ENCODE assay signal across 22 cellular contexts in the genomic region with DNA sequence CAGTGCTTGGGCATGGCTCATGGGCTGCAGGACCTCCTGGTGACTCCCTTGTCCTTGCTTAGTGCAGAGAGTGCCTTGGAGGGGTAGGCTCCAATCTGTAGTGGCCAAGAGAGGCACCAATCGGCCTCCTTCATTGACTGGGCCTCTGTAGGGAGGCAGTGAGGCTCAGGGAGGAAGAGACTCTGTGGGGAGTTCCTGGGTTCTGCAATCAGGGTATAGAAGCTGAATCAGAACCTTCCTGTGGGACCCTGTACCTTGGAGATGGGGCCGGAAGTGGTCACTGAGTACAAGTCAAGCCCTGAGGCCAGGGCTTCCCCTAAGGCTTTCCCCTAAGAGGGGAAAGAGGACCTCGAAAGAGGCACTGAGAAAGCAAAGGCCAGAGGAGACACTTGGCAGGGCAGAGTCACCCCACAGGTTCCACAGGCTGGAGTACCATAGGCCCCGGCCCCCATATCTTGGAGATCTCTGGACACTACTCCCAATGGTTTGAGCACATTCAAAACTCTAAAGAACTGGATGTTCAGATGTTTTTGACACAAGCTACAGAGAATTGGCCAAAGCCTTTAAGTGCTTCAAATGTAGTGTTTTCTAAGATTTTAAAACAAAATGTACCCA.
DNase-seq lines count a peak whose midpoint lies in the region; ATAC-seq and TF ChIP-seq lines count a peak whose summit lies in the region.
"Had no signal": no experiment of that assay in that cellular context is flagged by ENCODE, and none has a peak within 500 bp of the region (broad histone marks: within the 10 kb centered on the region; RNA-seq: fewer than 3 reads in every experiment).

No MANE protein-coding gene starts in this region.

- ATAC-seq in natural killer cell treated with Interleukin-12 subunit alpha and Interleukin-12 subunit beta and Interleukin-15 and Interleukin-18, amount 100 ng/mL, for 72 hours: peak; percentile 46 to 51
- ATAC-seq in natural killer cell: no peak
- peak; percentile 40 for ATAC-seq in HG02798 (IDR thresholded peaks at IDR 0.05; ENCODE audit: poor library complexity, unreplicated experiment)
- ATAC-seq in foreskin keratinocyte: no peak
- ATAC-seq: activated T-cell treated with anti-CD3 and anti-CD28 coated beads, Interleukin-2, amount 50 U/mL, for 72 hours; pancreas; sciatic nerve had no signal

- intact Hi-C loops in natural killer cell (cut with micrococcal nuclease): no loop called here
- intact Hi-C loops in activated naive CD4-positive, alpha-beta T cell treated with anti-CD3 and anti-CD28 coated beads for 36 hours (cut with micrococcal nuclease): no loop called here

- no peaks in the 10 kb centered on the region for H3K9me3 Mint-ChIP-seq in natural killer cell treated with Interleukin-12 subunit alpha and Interleukin-12 subunit beta and Interleukin-15 and Interleukin-18, amount 100 ng/mL, for 72 hours
- H3K9me3 Mint-ChIP-seq in natural killer cell: no peaks in the 10 kb centered on the region
- no peaks in the 10 kb centered on the region for H3K9me3 Mint-ChIP-seq in activated naive CD4-positive, alpha-beta T cell treated with anti-CD3 and anti-CD28 coated beads for 36 hours
- H3K9me3 Mint-ChIP-seq: activated T-cell treated with anti-CD3 and anti-CD28 coated beads, Interleukin-2, amount 50 U/mL, for 72 hours had no signal

- H3K27me3 Mint-ChIP-seq in natural killer cell treated with Interleukin-12 subunit alpha and Interleukin-12 subunit beta and Interleukin-15 and Interleukin-18, amount 100 ng/mL, for 72 hours: peaks cover 2 to 7% of the 10 kb centered on the region in 2 donors
- H3K27me3 Mint-ChIP-seq in natural killer cell (ENCODE audit: low read depth in 2 of 2): no peaks in the 10 kb centered on the region
- no peaks in the 10 kb centered on the region for H3K27me3 Mint-ChIP-seq in activated naive CD4-positive, alpha-beta T cell treated with anti-CD3 and anti-CD28 coated beads for 36 hours (ENCODE audit: low read depth)

- WGBS in suprapubic skin: 94% methylated on average over 4 of the region's 4 CpGs

- no peak for TF ChIP-seq POLR2A in suprapubic skin (IDR thresholded peaks at IDR 0.05)

- POLR2A ChIA-PET in RWPE1 (lab: Yijun Ruan, JAX; ENCODE audit: low non-redundant PET): no interaction called here

- DNase-seq in natural killer cell treated with Interleukin-12 subunit alpha and Interleukin-12 subunit beta and Interleukin-15 and Interleukin-18, amount 100 ng/mL, for 72 hours (ENCODE audit: low spot score): no peak
- no peak for DNase-seq in natural killer cell
- no peak for DNase-seq in RWPE1 (ENCODE audit: low spot score)
- no peak for DNase-seq in suprapubic skin (ENCODE audit: low spot score in 2 of 2)
- DNase-seq in activated naive CD4-positive, alpha-beta T cell treated with anti-CD3 and anti-CD28 coated beads for 36 hours: no peak
- no peak for DNase-seq in foreskin keratinocyte
- no peak for DNase-seq in stimulated activated naive CD4-positive, alpha-beta T cell (lab: John Stamatoyannopoulos, UW)
- DNase-seq: activated CD4-positive, alpha-beta T cell treated with anti-CD3 and anti-CD28 coated beads for 1 hour; activated T-cell treated with anti-CD3 and anti-CD28 coated beads, Interleukin-2, amount 50 U/mL, for 72 hours; C1 segment of cervical spinal cord; GF-D8; H9; KBM-7; NCI-H2029; NCI-H446; pancreas; RPMI8226; stomach; upper lobe of left lung had no signal

- H3K4me3 Mint-ChIP-seq in natural killer cell treated with Interleukin-12 subunit alpha and Interleukin-12 subunit beta and Interleukin-15 and Interleukin-18, amount 100 ng/mL, for 72 hours: no peak overlapping the region
- H3K4me3 Mint-ChIP-seq in natural killer cell: no peak overlapping the region
- H3K4me3 Mint-ChIP-seq in activated naive CD4-positive, alpha-beta T cell treated with anti-CD3 and anti-CD28 coated beads for 36 hours: no peak overlapping the region
- H3K4me3 Mint-ChIP-seq: activated T-cell treated with anti-CD3 and anti-CD28 coated beads, Interleukin-2, amount 50 U/mL, for 72 hours; H9 had no signal

- CTCF ChIA-PET in RWPE1 (lab: Yijun Ruan, JAX): no interaction called here
- CTCF ChIA-PET in activated naive CD4-positive, alpha-beta T cell treated with anti-CD3 and anti-CD28 coated beads for 36 hours (lab: Charles Lee): no interaction called here

- no peak for TF ChIP-seq CTCF in natural killer cell (IDR thresholded peaks at IDR 0.05)
- no peak for TF ChIP-seq CTCF in RWPE1 (conservative IDR thresholded peaks at IDR 0.05; ENCODE audit: low read depth)
- TF ChIP-seq CTCF in suprapubic skin (IDR thresholded peaks at IDR 0.05): no peak
- no peak for TF ChIP-seq CTCF in foreskin keratinocyte (conservative IDR thresholded peaks at IDR 0.05)

- no peak for TF ChIP-seq EP300 in suprapubic skin (IDR thresholded peaks at IDR 0.05)

- no peaks in the 10 kb centered on the region for H3K36me3 Mint-ChIP-seq in natural killer cell treated with Interleukin-12 subunit alpha and Interleukin-12 subunit beta and Interleukin-15 and Interleukin-18, amount 100 ng/mL, for 72 hours
- no peaks in the 10 kb centered on the region for H3K36me3 Mint-ChIP-seq in natural killer cell
- no peaks in the 10 kb centered on the region for H3K36me3 Mint-ChIP-seq in activated naive CD4-positive, alpha-beta T cell treated with anti-CD3 and anti-CD28 coated beads for 36 hours (ENCODE audit: low read depth)

- H3K4me3 ChIP-seq in suprapubic skin: no peak overlapping the region
- H3K4me3 ChIP-seq: lung, pancreas, stomach, upper lobe of left lung had no signal

- H3K36me3 ChIP-seq in suprapubic skin: no peaks in the 10 kb centered on the region
- H3K36me3 ChIP-seq: pancreas, stomach, upper lobe of left lung had no signal

- H3K27ac ChIP-seq in RWPE1 (peak overlapping the region; percentile 33), suprapubic skin (no peak overlapping the region), foreskin keratinocyte (no peak overlapping the region)
- H3K27ac ChIP-seq: pancreas, stomach had no signal

- H3K27me3 ChIP-seq in suprapubic skin (no peaks in the 10 kb centered on the region), foreskin keratinocyte (no peaks in the 10 kb centered on the region)
- H3K27me3 ChIP-seq: pancreas, upper lobe of left lung had no signal

- peaks cover 9 to 12% of the 10 kb centered on the region in 2 donors for H3K4me1 Mint-ChIP-seq in natural killer cell treated with Interleukin-12 subunit alpha and Interleukin-12 subunit beta and Interleukin-15 and Interleukin-18, amount 100 ng/mL, for 72 hours (ENCODE audit: low read depth in 2 of 2)
- H3K4me1 Mint-ChIP-seq in natural killer cell: no peaks in the 10 kb centered on the region
- H3K4me1 Mint-ChIP-seq in activated naive CD4-positive, alpha-beta T cell treated with anti-CD3 and anti-CD28 coated beads for 36 hours (ENCODE audit: low read depth): peaks cover 14% of the 10 kb centered on the region
- H3K4me1 Mint-ChIP-seq: H9 had no signal

- no peak overlapping the region for H3K27ac Mint-ChIP-seq in natural killer cell treated with Interleukin-12 subunit alpha and Interleukin-12 subunit beta and Interleukin-15 and Interleukin-18, amount 100 ng/mL, for 72 hours
- no peak overlapping the region for H3K27ac Mint-ChIP-seq in natural killer cell
- no peak overlapping the region for H3K27ac Mint-ChIP-seq in activated naive CD4-positive, alpha-beta T cell treated with anti-CD3 and anti-CD28 coated beads for 36 hours
- H3K27ac Mint-ChIP-seq: activated T-cell treated with anti-CD3 and anti-CD28 coated beads, Interleukin-2, amount 50 U/mL, for 72 hours; H9 had no signal

- no peaks in the 10 kb centered on the region for H3K9me3 ChIP-seq in suprapubic skin
- H3K9me3 ChIP-seq: pancreas, stomach, upper lobe of left lung had no signal

- H3K4me1 ChIP-seq in suprapubic skin (peaks cover 12% of the 10 kb centered on the region), foreskin keratinocyte (peaks cover 22% of the 10 kb centered on the region)
- H3K4me1 ChIP-seq: pancreas, stomach had no signal

Comparison
In these comparisons a context has a peak if more than half of its experiments do, and no peak if none do; other contexts are left out.
1. ATAC-seq: peak in natural killer cell treated with Interleukin-12 subunit alpha and Interleukin-12 subunit beta and Interleukin-15 and Interleukin-18, amount 100 ng/mL, for 72 hours (2 of 2) and HG02798 (single experiment); none in natural killer cell (0 of 3) and foreskin keratinocyte (single experiment).